Comparison of ENCODE assay signal across 9 cellular contexts in the genomic region with DNA sequence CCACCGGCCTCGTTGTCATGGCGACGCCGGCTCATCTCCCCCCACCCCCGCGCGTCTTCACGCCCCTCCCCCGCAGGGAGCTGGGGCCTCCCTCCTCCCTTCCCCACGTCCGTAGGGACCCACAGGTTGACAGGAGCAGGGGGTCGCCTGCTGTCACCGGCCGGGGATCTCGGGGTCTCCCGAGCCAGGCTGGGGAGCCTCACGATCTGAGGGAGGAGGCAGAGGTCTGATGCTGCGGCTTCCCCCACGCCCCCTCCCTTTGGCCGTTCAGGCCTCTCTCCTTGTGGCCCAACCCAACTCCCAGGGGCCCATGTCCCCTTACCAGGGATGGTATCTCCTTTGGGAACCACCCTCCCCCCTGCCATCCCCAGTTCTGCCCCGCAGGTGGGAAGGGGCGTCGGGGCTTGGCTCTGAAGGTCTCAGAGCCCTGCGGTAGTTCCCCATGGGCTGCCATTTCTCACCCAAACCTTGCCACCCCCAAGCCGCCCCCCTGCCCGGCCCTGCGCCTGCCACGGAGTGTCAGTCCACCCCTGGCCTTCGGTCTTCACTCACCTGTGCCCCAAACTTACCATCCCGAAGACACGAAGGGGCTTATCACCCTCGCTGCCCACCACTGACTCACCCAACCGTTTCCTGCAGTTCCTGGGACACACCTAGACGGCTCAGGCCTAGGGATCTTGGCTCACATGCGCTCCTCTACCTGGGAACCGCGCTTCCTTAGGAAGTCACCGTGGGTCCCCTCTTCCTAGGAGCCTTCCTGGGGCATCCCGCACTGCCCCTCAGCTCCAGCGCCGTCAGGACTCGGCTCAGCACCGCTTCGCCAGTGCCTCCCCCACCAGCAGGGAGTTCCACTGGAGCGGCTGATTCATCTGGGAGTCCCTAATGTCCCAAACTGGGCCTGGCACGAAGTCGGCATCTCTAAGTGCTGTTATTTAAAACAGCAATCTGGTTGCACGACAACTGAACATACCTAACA. TPM values are rescaled to one million over a fixed set of nuclear protein-coding genes. Genes with fewer than 3 reads are reported as not detected.
DNase-seq lines count a peak whose midpoint lies in the region; ATAC-seq and TF ChIP-seq lines count a peak whose summit lies in the region.
"Had no signal": no experiment of that assay in that cellular context is flagged by ENCODE, and none has a peak within 500 bp of the region (broad histone marks: within the 10 kb centered on the region; RNA-seq: fewer than 3 reads in every experiment).

No MANE protein-coding gene starts in this region.

- WGBS in ectodermal cell, 2 experiments = 8% methylated on average over 49 of the region's 49 CpGs
- no CpG with 5 or more reads among the region's 49 CpGs for WGBS in trophoblast cell (ENCODE audit: extremely low coverage, insufficient coverage, insufficient read length)

- H4K12ac ChIP-seq in trophoblast cell (ENCODE audit: low read depth, low read length) = no peak overlapping the region

- BruUV-seq in Calu3 (replicated peaks; lab: Mats Ljungman, UMichigan) = no TSS peak

- DNase-seq in Calu3 = no peak
- DNase-seq in MG63 = no peak
- DNase-seq in trophoblast cell = no peak
- DNase-seq in SKM-1 (lab: John Stamatoyannopoulos, UW; ENCODE audit: unreplicated experiment) = no peak
- no peak for DNase-seq in NCI-H1436 (lab: John Stamatoyannopoulos, UW)
- DNase-seq in GF-D8 (lab: John Stamatoyannopoulos, UW) = no peak
- DNase-seq: NCI-H187 had no signal

- H3K4me1 ChIP-seq in ectodermal cell (ENCODE audit: control insufficient read depth, insufficient read depth, low read length) (peaks cover 13% of the 10 kb centered on the region), trophoblast cell (ENCODE audit: control insufficient read depth in 1 of 2, insufficient read depth in 2 of 2, low read length in 2 of 2) (peaks cover 2% of the 10 kb centered on the region in 2 experiments)

- H3K9me3 ChIP-seq in MG63 (no peaks in the 10 kb centered on the region), ectodermal cell (ENCODE audit: control insufficient read depth, low read length) (no peaks in the 10 kb centered on the region), trophoblast cell (ENCODE audit: insufficient read depth, low read depth, low read length) (peaks cover 5% of the 10 kb centered on the region)

- H4K8ac ChIP-seq in trophoblast cell (ENCODE audit: low read depth, low read length) = no peak overlapping the region

- H3K4ac ChIP-seq in trophoblast cell (ENCODE audit: low read depth, low read length) = no peak overlapping the region

- no peak overlapping the region for H3K23ac ChIP-seq in trophoblast cell (ENCODE audit: low read length)

- peak overlapping the region; percentile 75 for H3K4me3 Mint-ChIP-seq in Calu3 (ENCODE audit: low read depth, unreplicated experiment)

- H2AFZ ChIP-seq in trophoblast cell (ENCODE audit: insufficient read depth, low read length, poor library complexity) = no peak overlapping the region

- H3K9me3 Mint-ChIP-seq in Calu3 (ENCODE audit: low read depth, unreplicated experiment) = no peaks in the 10 kb centered on the region

- TF ChIP-seq CTCF in Calu3 (IDR thresholded peaks at IDR 0.05; ENCODE audit: unreplicated experiment) = no peak

- peaks cover 7% of the 10 kb centered on the region for H3K4me1 Mint-ChIP-seq in Calu3 (ENCODE audit: low read depth, unreplicated experiment)

- H2BK5ac ChIP-seq in trophoblast cell (ENCODE audit: low read depth, low read length, poor library complexity) = no peak overlapping the region

- peak overlapping the region; percentile 74 for H3K27ac Mint-ChIP-seq in Calu3 (ENCODE audit: unreplicated experiment)

- H3K4me2 ChIP-seq in trophoblast cell (ENCODE audit: low read length) = peak overlapping the region; percentile 89

- H2AK5ac ChIP-seq in trophoblast cell (ENCODE audit: low read length) = no peak overlapping the region

- H3K14ac ChIP-seq in trophoblast cell (ENCODE audit: low read length) = no peak overlapping the region

- H3K27me3 ChIP-seq in MG63 (no peaks in the 10 kb centered on the region), ectodermal cell (ENCODE audit: control insufficient read depth, insufficient read depth, low read length, poor library complexity, severe bottlenecking) (peaks cover 37% of the 10 kb centered on the region), trophoblast cell (ENCODE audit: insufficient read depth, low read length) (peaks cover 21% of the 10 kb centered on the region)

- H3K27ac ChIP-seq in ectodermal cell (ENCODE audit: insufficient read depth, low read depth, low read length, poor library complexity, severe bottlenecking) (no peak overlapping the region), trophoblast cell (ENCODE audit: low read depth, low read length) (no peak overlapping the region)

- H3K27me3 Mint-ChIP-seq in Calu3 (ENCODE audit: unreplicated experiment) = peaks cover 24% of the 10 kb centered on the region

- H3K4me3 ChIP-seq in MG63 = peak overlapping the region; percentile 43
- peak overlapping the region; percentile 54 for H3K4me3 ChIP-seq in ectodermal cell (ENCODE audit: insufficient read depth, low read depth, low read length)
- H3K4me3 ChIP-seq in trophoblast cell (ENCODE audit: low read depth, low read length) = no peak overlapping the region

- intact Hi-C loops in Calu3 (cut with micrococcal nuclease; ENCODE audit: unreplicated experiment) = no loop called here

- H2BK120ac ChIP-seq in trophoblast cell (ENCODE audit: insufficient read depth, low read length, poor library complexity) = no peak overlapping the region

- H3K36me3 ChIP-seq in MG63 = no peaks in the 10 kb centered on the region
- H3K36me3 ChIP-seq in ectodermal cell (ENCODE audit: control insufficient read depth, insufficient read depth, low read length) = no peaks in the 10 kb centered on the region
- H3K36me3 ChIP-seq in trophoblast cell (ENCODE audit: control insufficient read depth in 1 of 2, insufficient read depth in 2 of 2, low read length in 2 of 2) = no peaks in the 10 kb centered on the region

- H3K79me1 ChIP-seq in trophoblast cell (ENCODE audit: low read length) = no peaks in the 10 kb centered on the region

- H2BK12ac ChIP-seq in trophoblast cell (ENCODE audit: low read length) = no peak overlapping the region

- H3K9ac ChIP-seq in trophoblast cell (ENCODE audit: low read length) = no peak overlapping the region

- H4K91ac ChIP-seq in trophoblast cell (ENCODE audit: low read depth, low read length) = no peak overlapping the region

- CTCF ChIA-PET in Calu3 (lab: Charles Lee) = interaction anchor here (0.5 to 0.7 kb wide), 2 partner anchors 328 to 335 kb away, joined by 3 read pairs; no protein-coding TSS in a partner anchor

- ATAC-seq in GM21529 (IDR thresholded peaks at IDR 0.05; ENCODE audit: unreplicated experiment) = no peak

- peaks cover 49% of the 10 kb centered on the region for H3K36me3 Mint-ChIP-seq in Calu3 (ENCODE audit: insufficient read depth, unreplicated experiment)

- no peak overlapping the region for H3K18ac ChIP-seq in trophoblast cell (ENCODE audit: low read length)

- no peaks in the 10 kb centered on the region for H3K79me2 ChIP-seq in trophoblast cell (ENCODE audit: control insufficient read depth, insufficient read depth, low read length, poor library complexity)

RNA-seq across cellular contexts. Expression of a gene that starts 1.0 kb away (rescaled TPM):
- total RNA-seq in Calu3 (2022) = 18.0 and 19.9 TPM in 2 replicates
- not detected in 2 replicates for total RNA-seq in MG63 (2014; rRNA removed; shearing (Covaris generic); ENCODE audit: low replicate concordance)
- 5.5 TPM for polyA plus RNA-seq in ectodermal cell (2013, experiment 1 of 4)
- 5.6 TPM for polyA plus RNA-seq in ectodermal cell (2013, experiment 2 of 4)
- 4.1 TPM for polyA plus RNA-seq in ectodermal cell (2013, experiment 3 of 4)
- polyA plus RNA-seq in ectodermal cell (2013, experiment 4 of 4) = 4.3 TPM
- polyA plus RNA-seq in trophoblast cell (2013) = 0.57 and 0.79 TPM in 2 replicates

RNA-seq across cellular contexts. Expression of a gene that starts 11.2 kb away (rescaled TPM):
- total RNA-seq in Calu3 (2022) = not detected in 2 replicates
- not detected in 2 replicates for total RNA-seq in MG63 (2014; rRNA removed; shearing (Covaris generic); ENCODE audit: low replicate concordance)
- not detected for polyA plus RNA-seq in ectodermal cell (2013, experiment 1 of 4)
- polyA plus RNA-seq in ectodermal cell (2013, experiment 2 of 4) = not detected
- polyA plus RNA-seq in ectodermal cell (2013, experiment 3 of 4) = not detected
- not detected for polyA plus RNA-seq in ectodermal cell (2013, experiment 4 of 4)
- polyA plus RNA-seq in trophoblast cell (2013) = not detected in 2 replicates

RNA-seq across cellular contexts. Expression of a gene that starts 15.8 kb away (rescaled TPM):
- 107 TPM in 2 replicates for total RNA-seq in Calu3 (2022)
- total RNA-seq in MG63 (2014; rRNA removed; shearing (Covaris generic); ENCODE audit: low replicate concordance) = 97.4 and 290 TPM in 2 replicates
- polyA plus RNA-seq in ectodermal cell (2013, experiment 1 of 4) = 100 TPM
- polyA plus RNA-seq in ectodermal cell (2013, experiment 2 of 4) = 102 TPM
- 84.1 TPM for polyA plus RNA-seq in ectodermal cell (2013, experiment 3 of 4)
- 91.1 TPM for polyA plus RNA-seq in ectodermal cell (2013, experiment 4 of 4)
- 47.0 and 48.1 TPM in 2 replicates for polyA plus RNA-seq in trophoblast cell (2013)

RNA-seq across cellular contexts. Expression of a gene that starts 16.4 kb away (rescaled TPM):
- total RNA-seq in Calu3 (2022) = 26.3 and 28.5 TPM in 2 replicates
- 6.5 and 25.9 TPM in 2 replicates for total RNA-seq in MG63 (2014; rRNA removed; shearing (Covaris generic); ENCODE audit: low replicate concordance)
- polyA plus RNA-seq in ectodermal cell (2013, experiment 1 of 4) = 18.2 TPM
- 18.0 TPM for polyA plus RNA-seq in ectodermal cell (2013, experiment 2 of 4)
- polyA plus RNA-seq in ectodermal cell (2013, experiment 3 of 4) = 15.5 TPM
- polyA plus RNA-seq in ectodermal cell (2013, experiment 4 of 4) = 16.5 TPM
- polyA plus RNA-seq in trophoblast cell (2013) = 8.1 and 9.7 TPM in 2 replicates

RNA-seq across cellular contexts. Expression of a gene that starts 19.3 kb away (rescaled TPM):
- 0.90 and 1.5 TPM in 2 replicates for total RNA-seq in Calu3 (2022)
- total RNA-seq in MG63 (2014; rRNA removed; shearing (Covaris generic); ENCODE audit: low replicate concordance) = 0.20 TPM in 1 of 2 replicates, not detected in the other
- 16.4 TPM for polyA plus RNA-seq in ectodermal cell (2013, experiment 1 of 4)
- 15.1 TPM for polyA plus RNA-seq in ectodermal cell (2013, experiment 2 of 4)
- polyA plus RNA-seq in ectodermal cell (2013, experiment 3 of 4) = 20.6 TPM
- polyA plus RNA-seq in ectodermal cell (2013, experiment 4 of 4) = 18.1 TPM
- polyA plus RNA-seq in trophoblast cell (2013) = 0.07 and 0.10 TPM in 2 replicates

Comparison
In these comparisons a context has a peak if more than half of its experiments do, and no peak if none do; other contexts are left out.
1. RNA of a gene that starts 1.0 kb away (total RNA-seq): 18.0 to 19.9 TPM in Calu3; not detected in MG63; every median in the first group is over 10 times any median in the second.